In genomic region chr10:27099916-27100799, GRCh38 we compare ENCODE assay signal across 1 cellular context.
TF ChIP-seq lines count a peak whose summit lies in the region.

TSS of gene ANKRD26 (minus strand) at chr10:27100494. CDS start at chr10:27100326, 168 bp downstream.

TF ChIP-seq in K562, 482 proteins besides CTCF, POLR2A, EP300 and RAD21 (continued from another document and continues in another):
- TF ChIP-seq, protein P1, sequence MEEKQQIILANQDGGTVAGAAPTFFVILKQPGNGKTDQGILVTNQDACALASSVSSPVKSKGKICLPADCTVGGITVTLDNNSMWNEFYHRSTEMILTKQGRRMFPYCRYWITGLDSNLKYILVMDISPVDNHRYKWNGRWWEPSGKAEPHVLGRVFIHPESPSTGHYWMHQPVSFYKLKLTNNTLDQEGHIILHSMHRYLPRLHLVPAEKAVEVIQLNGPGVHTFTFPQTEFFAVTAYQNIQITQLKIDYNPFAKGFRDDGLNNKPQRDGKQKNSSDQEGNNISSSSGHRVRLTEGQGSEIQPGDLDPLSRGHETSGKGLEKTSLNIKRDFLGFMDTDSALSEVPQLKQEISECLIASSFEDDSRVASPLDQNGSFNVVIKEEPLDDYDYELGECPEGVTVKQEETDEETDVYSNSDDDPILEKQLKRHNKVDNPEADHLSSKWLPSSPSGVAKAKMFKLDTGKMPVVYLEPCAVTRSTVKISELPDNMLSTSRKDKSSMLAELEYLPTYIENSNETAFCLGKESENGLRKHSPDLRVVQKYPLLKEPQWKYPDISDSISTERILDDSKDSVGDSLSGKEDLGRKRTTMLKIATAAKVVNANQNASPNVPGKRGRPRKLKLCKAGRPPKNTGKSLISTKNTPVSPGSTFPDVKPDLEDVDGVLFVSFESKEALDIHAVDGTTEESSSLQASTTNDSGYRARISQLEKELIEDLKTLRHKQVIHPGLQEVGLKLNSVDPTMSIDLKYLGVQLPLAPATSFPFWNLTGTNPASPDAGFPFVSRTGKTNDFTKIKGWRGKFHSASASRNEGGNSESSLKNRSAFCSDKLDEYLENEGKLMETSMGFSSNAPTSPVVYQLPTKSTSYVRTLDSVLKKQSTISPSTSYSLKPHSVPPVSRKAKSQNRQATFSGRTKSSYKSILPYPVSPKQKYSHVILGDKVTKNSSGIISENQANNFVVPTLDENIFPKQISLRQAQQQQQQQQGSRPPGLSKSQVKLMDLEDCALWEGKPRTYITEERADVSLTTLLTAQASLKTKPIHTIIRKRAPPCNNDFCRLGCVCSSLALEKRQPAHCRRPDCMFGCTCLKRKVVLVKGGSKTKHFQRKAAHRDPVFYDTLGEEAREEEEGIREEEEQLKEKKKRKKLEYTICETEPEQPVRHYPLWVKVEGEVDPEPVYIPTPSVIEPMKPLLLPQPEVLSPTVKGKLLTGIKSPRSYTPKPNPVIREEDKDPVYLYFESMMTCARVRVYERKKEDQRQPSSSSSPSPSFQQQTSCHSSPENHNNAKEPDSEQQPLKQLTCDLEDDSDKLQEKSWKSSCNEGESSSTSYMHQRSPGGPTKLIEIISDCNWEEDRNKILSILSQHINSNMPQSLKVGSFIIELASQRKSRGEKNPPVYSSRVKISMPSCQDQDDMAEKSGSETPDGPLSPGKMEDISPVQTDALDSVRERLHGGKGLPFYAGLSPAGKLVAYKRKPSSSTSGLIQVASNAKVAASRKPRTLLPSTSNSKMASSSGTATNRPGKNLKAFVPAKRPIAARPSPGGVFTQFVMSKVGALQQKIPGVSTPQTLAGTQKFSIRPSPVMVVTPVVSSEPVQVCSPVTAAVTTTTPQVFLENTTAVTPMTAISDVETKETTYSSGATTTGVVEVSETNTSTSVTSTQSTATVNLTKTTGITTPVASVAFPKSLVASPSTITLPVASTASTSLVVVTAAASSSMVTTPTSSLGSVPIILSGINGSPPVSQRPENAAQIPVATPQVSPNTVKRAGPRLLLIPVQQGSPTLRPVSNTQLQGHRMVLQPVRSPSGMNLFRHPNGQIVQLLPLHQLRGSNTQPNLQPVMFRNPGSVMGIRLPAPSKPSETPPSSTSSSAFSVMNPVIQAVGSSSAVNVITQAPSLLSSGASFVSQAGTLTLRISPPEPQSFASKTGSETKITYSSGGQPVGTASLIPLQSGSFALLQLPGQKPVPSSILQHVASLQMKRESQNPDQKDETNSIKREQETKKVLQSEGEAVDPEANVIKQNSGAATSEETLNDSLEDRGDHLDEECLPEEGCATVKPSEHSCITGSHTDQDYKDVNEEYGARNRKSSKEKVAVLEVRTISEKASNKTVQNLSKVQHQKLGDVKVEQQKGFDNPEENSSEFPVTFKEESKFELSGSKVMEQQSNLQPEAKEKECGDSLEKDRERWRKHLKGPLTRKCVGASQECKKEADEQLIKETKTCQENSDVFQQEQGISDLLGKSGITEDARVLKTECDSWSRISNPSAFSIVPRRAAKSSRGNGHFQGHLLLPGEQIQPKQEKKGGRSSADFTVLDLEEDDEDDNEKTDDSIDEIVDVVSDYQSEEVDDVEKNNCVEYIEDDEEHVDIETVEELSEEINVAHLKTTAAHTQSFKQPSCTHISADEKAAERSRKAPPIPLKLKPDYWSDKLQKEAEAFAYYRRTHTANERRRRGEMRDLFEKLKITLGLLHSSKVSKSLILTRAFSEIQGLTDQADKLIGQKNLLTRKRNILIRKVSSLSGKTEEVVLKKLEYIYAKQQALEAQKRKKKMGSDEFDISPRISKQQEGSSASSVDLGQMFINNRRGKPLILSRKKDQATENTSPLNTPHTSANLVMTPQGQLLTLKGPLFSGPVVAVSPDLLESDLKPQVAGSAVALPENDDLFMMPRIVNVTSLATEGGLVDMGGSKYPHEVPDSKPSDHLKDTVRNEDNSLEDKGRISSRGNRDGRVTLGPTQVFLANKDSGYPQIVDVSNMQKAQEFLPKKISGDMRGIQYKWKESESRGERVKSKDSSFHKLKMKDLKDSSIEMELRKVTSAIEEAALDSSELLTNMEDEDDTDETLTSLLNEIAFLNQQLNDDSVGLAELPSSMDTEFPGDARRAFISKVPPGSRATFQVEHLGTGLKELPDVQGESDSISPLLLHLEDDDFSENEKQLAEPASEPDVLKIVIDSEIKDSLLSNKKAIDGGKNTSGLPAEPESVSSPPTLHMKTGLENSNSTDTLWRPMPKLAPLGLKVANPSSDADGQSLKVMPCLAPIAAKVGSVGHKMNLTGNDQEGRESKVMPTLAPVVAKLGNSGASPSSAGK (IDR thresholded peaks at IDR 0.05): peak; percentile 57
- TF ChIP-seq DEAF1 (CRISPR knock-in tag; IDR thresholded peaks at IDR 0.05) (no peak), BDP1 (IDR thresholded peaks at IDR 0.05; ENCODE audit: insufficient read depth, insufficient read length) (no peak), ESRRB (CRISPR knock-in tag; IDR thresholded peaks at IDR 0.05; ENCODE audit: borderline replicate concordance) (no peak), FOXJ2 (tag; IDR thresholded peaks at IDR 0.05) (no peak), ZEB2 (IDR thresholded peaks at IDR 0.05) (no peak), HIVEP1 (CRISPR knock-in tag; IDR thresholded peaks at IDR 0.05) (no peak), NR2C1 (IDR thresholded peaks at IDR 0.05) (no peak), NR2C1 (tag; IDR thresholded peaks at IDR 0.05) (no peak), ZNF274 (IDR thresholded peaks at IDR 0.05; ENCODE audit: borderline replicate concordance, low read depth, low read length) (no peak), CREM (IDR thresholded peaks at IDR 0.05; ENCODE audit: low read depth) (no peak), BMI1 (IDR thresholded peaks at IDR 0.05; ENCODE audit: low read length) (0 out of 2 replicates have a peak, but pooled peaks have one; percentile 48), FOXJ3 (CRISPR knock-in tag; IDR thresholded peaks at IDR 0.05) (no peak), HDAC1 (IDR thresholded peaks at IDR 0.05) (peak in 1 of 2 experiments; percentile 66; a peak in 2 of 4 replicates), NFYB (IDR thresholded peaks at IDR 0.05; ENCODE audit: extremely low read depth, insufficient read length) (no peak), SRSF7 (optimal IDR thresholded peaks at IDR 0.05; ENCODE audit: low read depth, low read length) (no peak), TFE3 (CRISPR knock-in tag; IDR thresholded peaks at IDR 0.05) (no peak), ZNF280B (CRISPR knock-in tag; IDR thresholded peaks at IDR 0.05) (no peak), ADNP (tag; IDR thresholded peaks at IDR 0.05) (no peak), TEAD4 (IDR thresholded peaks at IDR 0.05; ENCODE audit: low read length) (peak; percentile 35; the same call in 1 of the 2 replicates), TEAD4 (CRISPR knock-in tag; IDR thresholded peaks at IDR 0.05; ENCODE audit: borderline replicate concordance) (no peak), TSHZ1 (CRISPR knock-in tag; IDR thresholded peaks at IDR 0.05) (no peak), SRSF3 (IDR thresholded peaks at IDR 0.05; ENCODE audit: insufficient read depth, low read length) (no peak), MYC (IDR thresholded peaks at IDR 0.05; ENCODE audit: low read depth, low read length) (peak; percentile 39; the same call in 1 of the 2 replicates), MYC (CRISPR knock-in tag; IDR thresholded peaks at IDR 0.05; ENCODE audit: borderline replicate concordance, low read depth) (no peak), THRAP3 (IDR thresholded peaks at IDR 0.05; ENCODE audit: borderline replicate concordance) (no peak), ERF (CRISPR knock-in tag; IDR thresholded peaks at IDR 0.05) (0 out of 2 replicates have a peak, but pooled peaks have one; percentile 15), ZNF644 (tag; IDR thresholded peaks at IDR 0.05; ENCODE audit: low read depth) (peak; percentile 44; the same call in 1 of the 2 replicates)
- TF ChIP-seq, protein P2, sequence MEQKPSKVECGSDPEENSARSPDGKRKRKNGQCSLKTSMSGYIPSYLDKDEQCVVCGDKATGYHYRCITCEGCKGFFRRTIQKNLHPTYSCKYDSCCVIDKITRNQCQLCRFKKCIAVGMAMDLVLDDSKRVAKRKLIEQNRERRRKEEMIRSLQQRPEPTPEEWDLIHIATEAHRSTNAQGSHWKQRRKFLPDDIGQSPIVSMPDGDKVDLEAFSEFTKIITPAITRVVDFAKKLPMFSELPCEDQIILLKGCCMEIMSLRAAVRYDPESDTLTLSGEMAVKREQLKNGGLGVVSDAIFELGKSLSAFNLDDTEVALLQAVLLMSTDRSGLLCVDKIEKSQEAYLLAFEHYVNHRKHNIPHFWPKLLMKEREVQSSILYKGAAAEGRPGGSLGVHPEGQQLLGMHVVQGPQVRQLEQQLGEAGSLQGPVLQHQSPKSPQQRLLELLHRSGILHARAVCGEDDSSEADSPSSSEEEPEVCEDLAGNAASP (IDR thresholded peaks at IDR 0.05): no peak
- TF ChIP-seq, protein P3, sequence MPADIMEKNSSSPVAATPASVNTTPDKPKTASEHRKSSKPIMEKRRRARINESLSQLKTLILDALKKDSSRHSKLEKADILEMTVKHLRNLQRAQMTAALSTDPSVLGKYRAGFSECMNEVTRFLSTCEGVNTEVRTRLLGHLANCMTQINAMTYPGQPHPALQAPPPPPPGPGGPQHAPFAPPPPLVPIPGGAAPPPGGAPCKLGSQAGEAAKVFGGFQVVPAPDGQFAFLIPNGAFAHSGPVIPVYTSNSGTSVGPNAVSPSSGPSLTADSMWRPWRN (IDR thresholded peaks at IDR 0.05; ENCODE audit: low read depth): no peak
- TF ChIP-seq, protein P4, sequence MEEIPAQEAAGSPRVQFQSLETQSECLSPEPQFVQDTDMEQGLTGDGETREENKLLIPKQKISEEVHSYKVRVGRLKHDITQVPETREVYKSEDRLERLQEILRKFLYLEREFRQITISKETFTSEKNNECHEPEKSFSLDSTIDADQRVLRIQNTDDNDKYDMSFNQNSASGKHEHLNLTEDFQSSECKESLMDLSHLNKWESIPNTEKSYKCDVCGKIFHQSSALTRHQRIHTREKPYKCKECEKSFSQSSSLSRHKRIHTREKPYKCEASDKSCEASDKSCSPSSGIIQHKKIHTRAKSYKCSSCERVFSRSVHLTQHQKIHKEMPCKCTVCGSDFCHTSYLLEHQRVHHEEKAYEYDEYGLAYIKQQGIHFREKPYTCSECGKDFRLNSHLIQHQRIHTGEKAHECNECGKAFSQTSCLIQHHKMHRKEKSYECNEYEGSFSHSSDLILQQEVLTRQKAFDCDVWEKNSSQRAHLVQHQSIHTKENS (CRISPR knock-in tag; IDR thresholded peaks at IDR 0.05): no peak
- TF ChIP-seq, protein P5, sequence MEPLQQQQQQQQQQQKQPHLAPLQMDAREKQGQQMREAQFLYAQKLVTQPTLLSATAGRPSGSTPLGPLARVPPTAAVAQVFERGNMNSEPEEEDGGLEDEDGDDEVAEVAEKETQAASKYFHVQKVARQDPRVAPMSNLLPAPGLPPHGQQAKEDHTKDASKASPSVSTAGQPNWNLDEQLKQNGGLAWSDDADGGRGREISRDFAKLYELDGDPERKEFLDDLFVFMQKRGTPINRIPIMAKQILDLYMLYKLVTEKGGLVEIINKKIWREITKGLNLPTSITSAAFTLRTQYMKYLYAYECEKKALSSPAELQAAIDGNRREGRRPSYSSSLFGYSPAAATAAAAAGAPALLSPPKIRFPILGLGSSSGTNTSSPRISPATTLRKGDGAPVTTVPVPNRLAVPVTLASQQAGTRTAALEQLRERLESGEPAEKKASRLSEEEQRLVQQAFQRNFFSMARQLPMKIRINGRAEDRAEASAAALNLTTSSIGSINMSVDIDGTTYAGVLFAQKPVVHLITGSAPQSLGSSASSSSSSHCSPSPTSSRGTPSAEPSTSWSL (CRISPR knock-in tag; IDR thresholded peaks at IDR 0.05; ENCODE audit: borderline replicate concordance): no peak
